Comparison of ENCODE assay signal across 13 cellular contexts in genomic region chr17:17420561-17421269, GRCh38. TPM values are rescaled to one million over a fixed set of nuclear protein-coding genes. Genes with fewer than 3 reads are reported as not detected.
DNase-seq lines count a peak whose midpoint lies in the region; ATAC-seq and TF ChIP-seq lines count a peak whose summit lies in the region.
"Had no signal": no experiment of that assay in that cellular context is flagged by ENCODE, and none has a peak within 500 bp of the region (broad histone marks: within the 10 kb centered on the region; RNA-seq: fewer than 3 reads in every experiment).

No MANE protein-coding gene starts in this region.

- no peak overlapping the region for H3K4me2 ChIP-seq in DND-41 (ENCODE audit: insufficient read depth, low read length)
- H3K4me2 ChIP-seq in skeletal muscle satellite cell (ENCODE audit: low read length), result peak overlapping the region; percentile 7

- DNase-seq in DND-41, result no peak
- peak; percentile 86 for DNase-seq in brain microvascular endothelial cell
- peak; percentile 85 for DNase-seq in left ventricle myocardium inferior
- DNase-seq in mucosa of gallbladder (ENCODE audit: low spot score), result no peak
- no peak for DNase-seq in HuH-7 (ENCODE audit: low spot score)
- no peak for DNase-seq in activated CD4-positive, alpha-beta memory T cell treated with anti-CD3 and anti-CD28 coated beads, Interleukin-2, amount 10 ng/mL, durations not matched to agents 7 days and 5 days
- DNase-seq: activated CD4-positive, alpha-beta T cell treated with anti-CD3 and anti-CD28 coated beads, Interleukin-2, amount 50 U/mL, for 1 hour; DMS79 treated with DMSO at 0.1 percent for 48 hours; NCI-H2171 treated with DMSO at 0.1 percent for 48 hours; T-cell had no signal

- ATAC-seq in DND-41 (ENCODE audit: insufficient read depth, low read depth) (no peak), GM21360 (IDR thresholded peaks at IDR 0.05; ENCODE audit: unreplicated experiment) (no peak)
- ATAC-seq: naive thymus-derived CD8-positive, alpha-beta T cell; T-cell had no signal

- H3K79me2 ChIP-seq in DND-41 (ENCODE audit: insufficient read depth, low read length), result no peaks in the 10 kb centered on the region

- peaks cover 6% of the 10 kb centered on the region for H3K9me3 Mint-ChIP-seq in activated CD4-positive, alpha-beta memory T cell treated with anti-CD3 and anti-CD28 coated beads, Interleukin-2, amount 10 ng/mL, durations not matched to agents 7 days and 5 days
- H3K9me3 Mint-ChIP-seq: T-cell had no signal

- H3K9ac ChIP-seq in DND-41 (ENCODE audit: low read depth, low read length) (no peak overlapping the region), skeletal muscle satellite cell (ENCODE audit: low read depth, low read length) (peak overlapping the region; percentile 43)

- peaks cover 16% of the 10 kb centered on the region for H3K4me1 Mint-ChIP-seq in activated CD4-positive, alpha-beta memory T cell treated with anti-CD3 and anti-CD28 coated beads, Interleukin-2, amount 10 ng/mL, durations not matched to agents 7 days and 5 days

- intact Hi-C loops in left ventricle myocardium inferior (cut with micrococcal nuclease), result loop anchor here (5.0 kb wide), 1 partner anchor 147 kb away; no protein-coding TSS in a partner anchor

- H3K36me3 ChIP-seq in DND-41 (ENCODE audit: insufficient read depth, low read length) (peaks cover 4% of the 10 kb centered on the region; the same call in 1 of the 2 replicates), brain microvascular endothelial cell (replicated peaks) (no peaks in the 10 kb centered on the region), left ventricle myocardium inferior (no peaks in the 10 kb centered on the region), skeletal muscle satellite cell (ENCODE audit: insufficient read depth, low read length) (no peaks in the 10 kb centered on the region)

- POLR2A ChIA-PET in activated CD4-positive, alpha-beta memory T cell treated with anti-CD3 and anti-CD28 coated beads, Interleukin-2, amount 10 ng/mL, durations not matched to agents 7 days and 5 days (lab: Charles Lee), result no interaction called here

- in situ Hi-C loops in brain microvascular endothelial cell (cut with HindIII; ENCODE audit: low pct_ligation_motif_present, low sequenced_read_pairs), result no loop called here

- H3K27me3 Mint-ChIP-seq in activated CD4-positive, alpha-beta memory T cell treated with anti-CD3 and anti-CD28 coated beads, Interleukin-2, amount 10 ng/mL, durations not matched to agents 7 days and 5 days, result no peaks in the 10 kb centered on the region
- H3K27me3 Mint-ChIP-seq: naive thymus-derived CD8-positive, alpha-beta T cell; T-cell had no signal

- H3K27me3 ChIP-seq in DND-41 (ENCODE audit: insufficient read depth, low read length, poor library complexity), result no peaks in the 10 kb centered on the region
- no peaks in the 10 kb centered on the region for H3K27me3 ChIP-seq in brain microvascular endothelial cell (replicated peaks)
- H3K27me3 ChIP-seq in left ventricle myocardium inferior (ENCODE audit: low read depth), result no peaks in the 10 kb centered on the region
- no peaks in the 10 kb centered on the region for H3K27me3 ChIP-seq in skeletal muscle satellite cell (ENCODE audit: control insufficient read depth, insufficient read depth, low read length)

- H4K20me1 ChIP-seq in DND-41 (ENCODE audit: insufficient read depth, low read length), result no peaks in the 10 kb centered on the region

- H3K4me3 ChIP-seq in DND-41 (ENCODE audit: low read depth in 1 of 2, low read length in 2 of 2) (no peak overlapping the region), brain microvascular endothelial cell (ENCODE audit: low read depth, low read length) (no peak overlapping the region), left ventricle myocardium inferior (no peak overlapping the region), skeletal muscle satellite cell (ENCODE audit: low read length) (no peak overlapping the region)

- TF ChIP-seq CTCF in DND-41 (IDR thresholded peaks at IDR 0.05; ENCODE audit: borderline replicate concordance, extremely low read depth, low read length, poor library complexity, severe bottlenecking) (no peak), brain microvascular endothelial cell (IDR thresholded peaks at IDR 0.05; ENCODE audit: low read depth, low read length, missing control alignments) (no peak), left ventricle myocardium inferior (IDR thresholded peaks at IDR 0.05; ENCODE audit: borderline replicate concordance) (no peak)

- H3K36me3 Mint-ChIP-seq in activated CD4-positive, alpha-beta memory T cell treated with anti-CD3 and anti-CD28 coated beads, Interleukin-2, amount 10 ng/mL, durations not matched to agents 7 days and 5 days (ENCODE audit: low read depth), result peaks cover 3% of the 10 kb centered on the region
- H3K36me3 Mint-ChIP-seq: naive thymus-derived CD8-positive, alpha-beta T cell; T-cell had no signal

- no peak overlapping the region for H3K27ac ChIP-seq in DND-41 (ENCODE audit: low read length)
- no peak overlapping the region for H3K27ac ChIP-seq in brain microvascular endothelial cell
- H3K27ac ChIP-seq in left ventricle myocardium inferior (replicated peaks), result peak overlapping the region; percentile 83

- H3K4me3 Mint-ChIP-seq in activated CD4-positive, alpha-beta memory T cell treated with anti-CD3 and anti-CD28 coated beads, Interleukin-2, amount 10 ng/mL, durations not matched to agents 7 days and 5 days, result no peak overlapping the region
- H3K4me3 Mint-ChIP-seq: naive thymus-derived CD8-positive, alpha-beta T cell; T-cell had no signal

- CTCF ChIA-PET in activated CD4-positive, alpha-beta memory T cell treated with anti-CD3 and anti-CD28 coated beads, Interleukin-2, amount 10 ng/mL, durations not matched to agents 7 days and 5 days (lab: Charles Lee), result no interaction called here

- H3K9me3 ChIP-seq in DND-41 (ENCODE audit: insufficient read depth, low read length, severe bottlenecking) (peaks cover 25% of the 10 kb centered on the region), left ventricle myocardium inferior (replicated peaks) (peaks cover 6% of the 10 kb centered on the region), skeletal muscle satellite cell (replicated peaks; ENCODE audit: low read length) (peaks cover 5% of the 10 kb centered on the region)

- no peak overlapping the region for H3K27ac Mint-ChIP-seq in activated CD4-positive, alpha-beta memory T cell treated with anti-CD3 and anti-CD28 coated beads, Interleukin-2, amount 10 ng/mL, durations not matched to agents 7 days and 5 days

- peak overlapping the region; percentile 26; the same call in 1 of the 2 replicates for H2AFZ ChIP-seq in DND-41 (ENCODE audit: low read depth, low read length)

- H3K4me1 ChIP-seq in DND-41 (ENCODE audit: insufficient read depth, low read length) (peaks cover 18% of the 10 kb centered on the region), left ventricle myocardium inferior (peaks cover 87% of the 10 kb centered on the region), skeletal muscle satellite cell (ENCODE audit: control insufficient read depth, insufficient read depth, low read length) (peaks cover 47% of the 10 kb centered on the region)

RNA-seq across cellular contexts. Expression of gene MED9, which starts 56.1 kb away (rescaled TPM):
- total RNA-seq in left ventricle myocardium inferior (34.1 TPM), mucosa of gallbladder (13.9 TPM)
- total RNA-seq in skeletal muscle satellite cell (2012; rRNA removed), result 8.1 and 8.4 TPM in 2 replicates
- 10 to 100 TPM; 12.6 to 13.2 TPM for total RNA-seq in activated CD4-positive, alpha-beta memory T cell treated with anti-CD3 and anti-CD28 coated beads, Interleukin-2, amount 10 ng/mL, durations not matched to agents 7 days and 5 days

Comparison
In these comparisons a context has a peak if more than half of its experiments do, and no peak if none do; other contexts are left out.
1. DNase-seq: peak in brain microvascular endothelial cell (single experiment) and left ventricle myocardium inferior (single experiment); none in DND-41 (single experiment), mucosa of gallbladder (single experiment), HuH-7 (single experiment) and activated CD4-positive, alpha-beta memory T cell treated with anti-CD3 and anti-CD28 coated beads, Interleukin-2, amount 10 ng/mL, durations not matched to agents 7 days and 5 days (single experiment).